In the genomic region with DNA sequence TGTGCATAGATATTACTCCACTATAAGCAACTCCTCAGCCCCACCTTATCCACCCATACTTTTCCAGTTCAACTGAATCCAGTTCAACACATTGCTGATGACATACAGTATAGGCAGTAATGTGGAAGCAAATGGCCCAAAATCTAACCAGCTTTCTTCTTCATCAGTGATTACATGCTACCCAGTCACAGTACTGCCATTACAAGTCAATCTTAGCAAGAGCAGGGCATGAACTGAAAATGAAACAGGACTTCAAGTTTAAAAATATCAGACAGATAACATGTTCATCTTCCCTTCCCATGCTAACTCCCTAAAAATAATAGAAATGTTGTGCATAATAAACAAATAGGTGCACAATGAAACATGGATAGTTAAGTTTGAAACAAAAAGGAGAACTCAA, we compare ENCODE assay signal across 1 cellular context.
TF ChIP-seq lines count a peak whose summit lies in the region.

No MANE protein-coding gene starts in this region.

TF ChIP-seq in SK-N-SH treated with all-trans-retinoic acid at 6 μM for 48 hours, 23 proteins besides CTCF, POLR2A, EP300 and RAD21 (continued from another document):
- TF ChIP-seq PPARA (CRISPR knock-in tag; IDR thresholded peaks at IDR 0.05; ENCODE audit: borderline replicate concordance) = no peak
- TF ChIP-seq ZC3H10 (CRISPR knock-in tag; IDR thresholded peaks at IDR 0.05) = no peak
- no peak for TF ChIP-seq ZNF70 (CRISPR knock-in tag; IDR thresholded peaks at IDR 0.05)
- no peak for TF ChIP-seq ZNF8 (CRISPR knock-in tag; IDR thresholded peaks at IDR 0.05)
- TF ChIP-seq TOX (CRISPR knock-in tag; IDR thresholded peaks at IDR 0.05; ENCODE audit: borderline replicate concordance) = no peak
- no peak for TF ChIP-seq BACH2 (CRISPR knock-in tag; IDR thresholded peaks at IDR 0.05; ENCODE audit: borderline replicate concordance)
- no peak for TF ChIP-seq SNAI2 (CRISPR knock-in tag; IDR thresholded peaks at IDR 0.05)
TF ChIP-seq in SK-N-SH treated with all-trans-retinoic acid at 6 μM for 48 hours: peak in this region for 0.
